In genomic region chr7:1846331-1847065, GRCh38 we compare ENCODE assay signal across 20 cellular contexts.
DNase-seq lines count a peak whose midpoint lies in the region; FAIRE-seq and TF ChIP-seq lines count a peak whose summit lies in the region.
"Had no signal": no experiment of that assay in that cellular context is flagged by ENCODE, and none has a peak within 500 bp of the region (broad histone marks: within the 10 kb centered on the region; RNA-seq: fewer than 3 reads in every experiment).

No MANE protein-coding gene starts in this region.

- no peak overlapping the region for H3K4me3 ChIP-seq in NB4 (ENCODE audit: low read depth, low read length)
- H3K4me3 ChIP-seq: heart left ventricle, smooth muscle cell had no signal

- H3K4me3 Mint-ChIP-seq in HFFc6 = no peak overlapping the region
- no peak overlapping the region for H3K4me3 Mint-ChIP-seq in glutamatergic neuron (ENCODE audit: unreplicated experiment)
- H3K4me3 Mint-ChIP-seq: stimulated activated memory B cell treated with anti-CD40 and anti-IgM and Interleukin-4, amounts not matched to agents 10 μg/mL and 1 μg/mL and 100 μg/mL, for 72 hours had no signal

- TF ChIP-seq CTCF in HFFc6 (IDR thresholded peaks at IDR 0.05) = no peak
- no peak for TF ChIP-seq CTCF in NB4 (IDR thresholded peaks at IDR 0.05; ENCODE audit: low read depth, low read length)
- TF ChIP-seq CTCF in glutamatergic neuron (IDR thresholded peaks at IDR 0.05; ENCODE audit: partially characterized antibody, unreplicated experiment) = no peak

- no peak for TF ChIP-seq POLR2A in NB4 (IDR thresholded peaks at IDR 0.05; ENCODE audit: extremely low read depth, insufficient read length)

- DNase-seq in HFFc6 = no peak
- peak; percentile 52 for DNase-seq in NB4 (ENCODE audit: low read depth)
- peak; percentile 7 for DNase-seq in glutamatergic neuron
- DNase-seq in posterior cingulate gyrus = peak in 7 of 10 donors; percentile 2 to 71 (median 25)
- DNase-seq in central memory CD4-positive, alpha-beta T cell = no peak
- DNase-seq in GM19239 (ENCODE audit: insufficient read length, low spot score) = no peak
- DNase-seq in A172 (ENCODE audit: low spot score) = no peak
- DNase-seq: activated CD4-positive, CD25-positive, alpha-beta regulatory T cell treated with anti-CD3 and anti-CD28 coated beads, Interleukin-2, amount 50 U/mL, for 72 hours; KBM-7; NCI-H1417 treated with DMSO at 0.1 percent for 48 hours; NCI-H226; NK-92 treated with Interleukin-12 subunit alpha and Interleukin-12 subunit beta, amount 100 ng/mL, for 24 hours; SHP77; T-helper 2 cell; trophoblast cell had no signal

- H3K27ac Mint-ChIP-seq in HFFc6 = 0 out of 2 replicates have a peak overlapping the region, but pooled peaks have one; percentile 12
- H3K27ac Mint-ChIP-seq in glutamatergic neuron (ENCODE audit: unreplicated experiment) = no peak overlapping the region
- H3K27ac Mint-ChIP-seq: stimulated activated memory B cell treated with anti-CD40 and anti-IgM and Interleukin-4, amounts not matched to agents 10 μg/mL and 1 μg/mL and 100 μg/mL, for 72 hours had no signal

- H3K4me1 Mint-ChIP-seq in HFFc6 (ENCODE audit: low read depth) = peaks cover 12% of the 10 kb centered on the region
- H3K4me1 Mint-ChIP-seq in glutamatergic neuron (ENCODE audit: low read depth, unreplicated experiment) = peaks cover 28% of the 10 kb centered on the region

- no peak for FAIRE-seq in GM19239 (lab: Jason Lieb, UNC)
- FAIRE-seq: bronchial epithelial cell, islet of Langerhans had no signal

- intact Hi-C loops in posterior cingulate gyrus (cut with DNase I) = no loop called here

- H3K36me3 Mint-ChIP-seq in HFFc6 (ENCODE audit: low read depth) = no peaks in the 10 kb centered on the region
- no peaks in the 10 kb centered on the region for H3K36me3 Mint-ChIP-seq in glutamatergic neuron (ENCODE audit: unreplicated experiment)

- H3K27me3 Mint-ChIP-seq in HFFc6 (ENCODE audit: insufficient read depth) (no peaks in the 10 kb centered on the region), glutamatergic neuron (ENCODE audit: unreplicated experiment) (peaks cover 9% of the 10 kb centered on the region)
- H3K27me3 Mint-ChIP-seq: stimulated activated memory B cell treated with anti-CD40 and anti-IgM and Interleukin-4, amounts not matched to agents 10 μg/mL and 1 μg/mL and 100 μg/mL, for 72 hours had no signal

- H3K9me3 Mint-ChIP-seq in HFFc6 (no peaks in the 10 kb centered on the region), glutamatergic neuron (ENCODE audit: unreplicated experiment) (peaks cover 11% of the 10 kb centered on the region)
- H3K9me3 Mint-ChIP-seq: stimulated activated memory B cell treated with anti-CD40 and anti-IgM and Interleukin-4, amounts not matched to agents 10 μg/mL and 1 μg/mL and 100 μg/mL, for 72 hours had no signal

Comparison
In these comparisons a context has a peak if more than half of its experiments do, and no peak if none do; other contexts are left out.
1. DNase-seq: peak in NB4 (single experiment), glutamatergic neuron (single experiment) and posterior cingulate gyrus (7 of 10); none in HFFc6 (single experiment), central memory CD4-positive, alpha-beta T cell (single experiment), GM19239 (single experiment) and A172 (single experiment).